8 cellular contexts compared by ENCODE assay signal in the genomic region with DNA sequence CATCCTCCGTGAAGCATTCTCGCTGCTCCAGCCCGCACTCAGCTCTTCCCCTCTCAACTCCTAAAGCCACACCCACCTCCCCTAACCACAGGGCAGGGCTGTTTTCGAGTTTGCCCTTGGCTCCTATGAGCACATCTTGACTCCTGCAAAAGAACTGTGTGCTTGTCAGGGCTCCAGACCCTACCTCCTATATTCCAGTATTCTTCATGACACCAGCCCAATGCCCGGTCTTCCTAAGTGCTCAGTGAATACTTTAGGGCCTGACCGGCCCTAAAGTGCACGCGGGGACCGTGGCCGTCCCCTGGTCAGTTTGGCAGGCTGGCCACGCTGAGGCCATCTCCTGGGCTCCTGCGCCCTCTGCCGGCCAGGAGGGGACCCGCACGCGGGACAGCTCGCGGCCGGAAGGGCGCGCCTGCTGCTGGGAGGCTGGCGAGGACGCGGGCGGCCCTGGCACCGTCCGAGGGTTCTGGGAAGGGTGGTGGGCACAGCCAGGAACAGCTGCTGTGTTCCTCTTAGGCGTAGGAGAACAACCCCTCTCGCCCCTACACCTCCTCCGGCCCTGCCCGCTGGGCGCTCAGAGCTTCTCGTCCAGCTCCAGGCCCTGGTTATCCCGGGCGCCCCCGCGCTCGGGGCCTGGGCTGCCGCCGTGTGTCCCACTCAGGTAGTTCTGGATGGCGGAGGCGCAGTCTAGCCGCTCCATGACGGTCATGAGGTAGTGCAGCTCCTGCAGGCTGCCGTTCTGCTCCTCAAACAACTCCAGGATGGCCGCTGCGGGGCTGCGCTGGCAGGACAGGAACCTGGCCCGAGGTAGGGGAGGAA. TPM values are rescaled to one million over a fixed set of nuclear protein-coding genes. Genes with fewer than 3 reads are reported as not detected.
DNase-seq lines count a peak whose midpoint lies in the region; ATAC-seq and TF ChIP-seq lines count a peak whose summit lies in the region.

No MANE protein-coding gene starts in this region.

- DNase-seq in DMS 273 (lab: John Stamatoyannopoulos, UW; ENCODE audit: unreplicated experiment) (peak; percentile 84), DMS 273 treated with DMSO at 0.1 percent for 48 hours (lab: John Stamatoyannopoulos, UW) (no peak), NCI-H146 treated with DMSO at 0.1 percent for 48 hours (lab: John Stamatoyannopoulos, UW; ENCODE audit: unreplicated experiment) (peak; percentile 80), activated B cell treated with CpG ODN at 0.5 μM for 24 hours (peak; percentile 80), kidney glomerular epithelial cell (lab: John Stamatoyannopoulos, UW) (peak; percentile 78)
- peak; percentile 56 for DNase-seq in central memory CD4-positive, alpha-beta T cell
- peak; percentile 82 for DNase-seq in stimulated activated CD4-positive, alpha-beta T cell treated with anti-CD3 and anti-CD28 coated beads, Interleukin-15, amount 100 ng/mL, for 24 hours

- no peaks in the 10 kb centered on the region for H3K27me3 Mint-ChIP-seq in activated B cell treated with CpG ODN at 0.5 μM for 24 hours

- H3K4me3 Mint-ChIP-seq in activated B cell treated with CpG ODN at 0.5 μM for 24 hours, result peak overlapping the region; percentile 84

- POLR2A ChIA-PET in activated B cell treated with CpG ODN at 0.5 μM for 24 hours (lab: Charles Lee), result interaction anchor here (0.9 to 1.5 kb wide), 3 partner anchors 43 to 1901 kb away, joined by 3 to 10 read pairs (median 8); partner anchors contain the start of genes CNPY3, NFYA and OARD1

- intact Hi-C loops in activated B cell treated with CpG ODN at 0.5 μM for 24 hours (cut with micrococcal nuclease), result loop anchor here (1.0 to 5.0 kb wide), 3 partner anchors 22 to 1666 kb away; no protein-coding TSS in a partner anchor

- peak overlapping the region; percentile 20 for H3K27ac Mint-ChIP-seq in activated B cell treated with CpG ODN at 0.5 μM for 24 hours

- CTCF ChIA-PET in activated B cell treated with CpG ODN at 0.5 μM for 24 hours (lab: Charles Lee), result interaction anchor here (0.8 to 2.4 kb wide), 18 partner anchors 9 to 1666 kb away, joined by 3 to 20 read pairs (median 4); partner anchors contain the start of genes NFYA, OARD1 and UNC5CL

- peaks cover 20% of the 10 kb centered on the region for H3K4me1 Mint-ChIP-seq in activated B cell treated with CpG ODN at 0.5 μM for 24 hours

- H3K36me3 Mint-ChIP-seq in activated B cell treated with CpG ODN at 0.5 μM for 24 hours (ENCODE audit: low read depth), result no peaks in the 10 kb centered on the region

- ATAC-seq in HG02678 (IDR thresholded peaks at IDR 0.05; ENCODE audit: unreplicated experiment) (peak; percentile 86), activated B cell treated with CpG ODN at 0.5 μM for 24 hours (ENCODE audit: low read depth) (peak; percentile 89)

- peak; percentile 92 for TF ChIP-seq CTCF in activated B cell treated with CpG ODN at 0.5 μM for 24 hours (IDR thresholded peaks at IDR 0.05)

- H3K9me3 Mint-ChIP-seq in activated B cell treated with CpG ODN at 0.5 μM for 24 hours, result no peaks in the 10 kb centered on the region

RNA-seq across cellular contexts. Expression of gene UNC5CL, which starts 11.0 kb away (rescaled TPM):
- total RNA-seq in activated B cell treated with CpG ODN at 0.5 μM for 24 hours, result 1.7 and 2.2 TPM in 2 replicates

RNA-seq across cellular contexts. Expression of gene TSPO2, which starts 14.3 kb away (rescaled TPM):
- not detected in 2 replicates for total RNA-seq in activated B cell treated with CpG ODN at 0.5 μM for 24 hours

RNA-seq across cellular contexts. Expression of gene APOBEC2, which starts 25.0 kb away (rescaled TPM):
- not detected in 2 replicates for total RNA-seq in activated B cell treated with CpG ODN at 0.5 μM for 24 hours

RNA-seq across cellular contexts. Expression of gene OARD1, which starts 44.1 kb away (rescaled TPM):
- total RNA-seq in activated B cell treated with CpG ODN at 0.5 μM for 24 hours, result 30.7 and 37.1 TPM in 2 replicates

RNA-seq across cellular contexts. Expression of gene NFYA, which starts 44.8 kb away (rescaled TPM):
- 33.7 and 35.1 TPM in 2 replicates for total RNA-seq in activated B cell treated with CpG ODN at 0.5 μM for 24 hours
